ENCODE assay signal across 34 cellular contexts in the genomic region with DNA sequence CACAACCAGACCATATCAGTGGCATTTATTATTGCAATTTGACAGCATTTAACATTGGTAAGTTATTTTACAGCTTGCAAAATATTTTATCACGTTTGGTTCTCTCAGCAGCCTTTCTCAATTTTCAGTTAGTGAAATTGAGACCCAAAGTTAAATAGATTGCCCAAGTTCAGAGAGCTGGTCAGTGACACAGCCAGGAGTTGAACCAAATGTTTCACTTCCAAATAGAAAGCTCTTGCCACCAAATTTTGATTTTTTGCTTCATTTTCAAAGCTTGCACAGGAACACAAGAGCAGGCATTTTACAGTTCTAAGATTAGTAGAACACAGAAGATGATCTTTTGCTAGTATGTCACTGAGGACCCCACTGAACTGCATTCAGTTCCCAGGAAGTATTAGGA.
"Had no signal": no experiment of that assay in that cellular context is flagged by ENCODE, and none has a peak within 500 bp of the region (broad histone marks: within the 10 kb centered on the region; RNA-seq: fewer than 3 reads in every experiment).

No MANE protein-coding gene starts in this region.

- H3K27ac ChIP-seq: adrenal gland, body of pancreas, brain microvascular endothelial cell, breast epithelium, VCaP had no signal

- H3K36me3 ChIP-seq: adrenal gland, brain microvascular endothelial cell, breast epithelium had no signal

- H3K4me1 ChIP-seq: adrenal gland, body of pancreas, breast epithelium had no signal

- ATAC-seq: activated CD8-positive, alpha-beta T cell treated with anti-CD3 and anti-CD28 coated beads for 36 hours; activated naive CD4-positive, alpha-beta T cell treated with anti-CD3 and anti-CD28 coated beads, Interleukin-2, amount 50 U/mL, for 72 hours; activated T-cell treated with anti-CD3 and anti-CD28 coated beads, Interleukin-2, amount 50 U/mL, for 4 hours; activated T-cell treated with anti-CD3 and anti-CD28 coated beads, Interleukin-2, amount 50 U/mL, for 72 hours; activated T-helper 17 cell treated with anti-CD3 and anti-CD28 coated beads, Interleukin-2, amount 50 U/mL, for 72 hours; body of pancreas had no signal

- H3K9me3 ChIP-seq: adrenal gland, body of pancreas, breast epithelium had no signal

- DNase-seq: activated B cell treated with CpG ODN at 0.5 μM for 24 hours; activated CD4-positive, alpha-beta memory T cell treated with anti-CD3 and anti-CD28 coated beads for 36 hours; activated CD4-positive, alpha-beta T cell treated with anti-CD3 and anti-CD28 coated beads for 4 hours; activated CD4-positive, alpha-beta T cell treated with anti-CD3 and anti-CD28 coated beads, Interleukin-2, amount 10 ng/mL, durations not matched to agents 24 days and 14 days; activated CD4-positive, alpha-beta T cell treated with anti-CD3 and anti-CD28 coated beads, Interleukin-2, amount 50 U/mL, for 1 hour; activated CD4-positive, alpha-beta T cell treated with anti-CD3 and anti-CD28 coated beads, Interleukin-2, amount 50 U/mL, for 4 hours; activated CD4-positive, CD25-positive, alpha-beta regulatory T cell treated with anti-CD3 and anti-CD28 coated beads, Interleukin-2, amount 50 U/mL, for 72 hours; activated CD8-positive, alpha-beta memory T cell treated with anti-CD3 and anti-CD28 coated beads, Interleukin-2, amount 50 U/mL, for 4 hours; activated CD8-positive, alpha-beta T cell treated with anti-CD3 and anti-CD28 coated beads for 36 hours; activated effector memory CD4-positive, alpha-beta T cell treated with anti-CD3 and anti-CD28 coated beads, Interleukin-2, amount 50 U/mL, for 16 hours; activated gamma-delta T cell treated with Interleukin-2 at 50 U/mL for 16 hours; activated naive CD4-positive, alpha-beta T cell; activated naive CD4-positive, alpha-beta T cell treated with anti-CD3 and anti-CD28 coated beads for 36 hours; activated naive CD4-positive, alpha-beta T cell treated with anti-CD3 and anti-CD28 coated beads, Interleukin-2, amount 50 U/mL, for 16 hours; activated naive CD8-positive, alpha-beta T cell treated with anti-CD3 and anti-CD28 coated beads for 36 hours; activated T-cell treated with anti-CD3 and anti-CD28 coated beads for 4 hours; activated T-cell treated with anti-CD3 and anti-CD28 coated beads, Interleukin-2, amount 50 U/mL, for 1 hour; activated T-cell treated with anti-CD3 and anti-CD28 coated beads, Interleukin-2, amount 50 U/mL, for 4 hours; activated T-cell treated with anti-CD3 and anti-CD28 coated beads, Interleukin-2, amount 50 U/mL, for 72 hours; adrenal gland; amniotic stem cell; aorta; body of pancreas; brain microvascular endothelial cell; central memory CD4-positive, alpha-beta T cell; T-helper 1 cell; T-helper 2 cell; T-helper 9 cell had no signal

- H3K27me3 ChIP-seq: adrenal gland, brain microvascular endothelial cell, breast epithelium had no signal

- H3K4me3 ChIP-seq: adrenal gland, body of pancreas, breast epithelium had no signal

- FAIRE-seq: astrocyte, TTC549 had no signal
